In genomic region chr9:98326402-98327248, GRCh38 we compare ENCODE assay signal across 14 cellular contexts.
A peak's percentile ranks its signal among the peaks of the same experiment; 100 is the strongest.
DNase-seq lines count a peak whose midpoint lies in the region; ATAC-seq and TF ChIP-seq lines count a peak whose summit lies in the region.
"Had no signal": no experiment of that assay in that cellular context is flagged by ENCODE, and none has a peak within 500 bp of the region (broad histone marks: within the 10 kb centered on the region; RNA-seq: fewer than 3 reads in every experiment).

No MANE protein-coding gene starts in this region.

- ATAC-seq in GM21786 (IDR thresholded peaks at IDR 0.05; ENCODE audit: unreplicated experiment): no peak
- no peak for ATAC-seq in CD8-positive, alpha-beta T cell
- ATAC-seq: Panc1; stimulated activated effector memory CD8-positive, alpha-beta T cell treated with anti-CD3 and anti-CD28 coated beads, Interleukin-12 subunit alpha, Interleukin-12 subunit beta, amount 100 ng/mL, for 72 hours had no signal

- DNase-seq in AG10803 (ENCODE audit: low read depth): peak; percentile 77
- peak; percentile 74 for DNase-seq in HCEC 1CT
- DNase-seq in RPMI7951 (ENCODE audit: low read depth): peak; percentile 70
- DNase-seq in fibroblast of mammary gland (ENCODE audit: low read depth): peak; percentile 92
- no peak for DNase-seq in stimulated activated CD4-positive, alpha-beta T cell treated with anti-CD3 and anti-CD28 coated beads, Interleukin-2, amount 100 ng/mL, for 48 hours
- no peak for DNase-seq in esophagus squamous epithelium (lab: John Stamatoyannopoulos, UW)
- DNase-seq in CD8-positive, alpha-beta T cell: no peak
- DNase-seq: activated naive CD4-positive, alpha-beta T cell treated with Interleukin-2 at 50 U/mL for 16 hours; central memory CD4-positive, alpha-beta T cell; T-helper 9 cell had no signal

- CTCF ChIA-PET in CD8-positive, alpha-beta T cell (lab: Charles Lee): interaction anchor here (0.7 kb wide), 1 partner anchor 11 kb away, joined by 3 read pairs; no protein-coding TSS in a partner anchor

- POLR2A ChIA-PET in CD8-positive, alpha-beta T cell (lab: Charles Lee): no interaction called here

- no peaks in the 10 kb centered on the region for H3K9me3 Mint-ChIP-seq in CD8-positive, alpha-beta T cell
- H3K9me3 Mint-ChIP-seq: stimulated activated effector memory CD8-positive, alpha-beta T cell treated with anti-CD3 and anti-CD28 coated beads, Interleukin-12 subunit alpha, Interleukin-12 subunit beta, amount 100 ng/mL, for 72 hours had no signal

- no peaks in the 10 kb centered on the region for H3K36me3 ChIP-seq in esophagus squamous epithelium
- no peaks in the 10 kb centered on the region for H3K36me3 ChIP-seq in CD8-positive, alpha-beta T cell (ENCODE audit: insufficient read depth, low read length)

- no peak overlapping the region for H3K27ac ChIP-seq in esophagus squamous epithelium
- no peak overlapping the region for H3K27ac ChIP-seq in CD8-positive, alpha-beta T cell (ENCODE audit: low read depth, low read length)

- H3K36me3 Mint-ChIP-seq in CD8-positive, alpha-beta T cell: no peaks in the 10 kb centered on the region
- H3K36me3 Mint-ChIP-seq: stimulated activated effector memory CD8-positive, alpha-beta T cell treated with anti-CD3 and anti-CD28 coated beads, Interleukin-12 subunit alpha, Interleukin-12 subunit beta, amount 100 ng/mL, for 72 hours had no signal

- no peaks in the 10 kb centered on the region for H3K9me3 ChIP-seq in esophagus squamous epithelium
- no peaks in the 10 kb centered on the region for H3K9me3 ChIP-seq in CD8-positive, alpha-beta T cell (ENCODE audit: low read length)

- H3K4me3 Mint-ChIP-seq in CD8-positive, alpha-beta T cell: no peak overlapping the region
- H3K4me3 Mint-ChIP-seq: B cell; stimulated activated effector memory CD8-positive, alpha-beta T cell treated with anti-CD3 and anti-CD28 coated beads, Interleukin-12 subunit alpha, Interleukin-12 subunit beta, amount 100 ng/mL, for 72 hours had no signal

- H3K4me1 ChIP-seq in esophagus squamous epithelium: no peaks in the 10 kb centered on the region
- no peaks in the 10 kb centered on the region for H3K4me1 ChIP-seq in CD8-positive, alpha-beta T cell (ENCODE audit: insufficient read depth, low read length)

- TF ChIP-seq POLR2A in esophagus squamous epithelium (IDR thresholded peaks at IDR 0.05): no peak

- H3K4me3 ChIP-seq in AG10803 (ENCODE audit: low read length): no peak overlapping the region
- no peak overlapping the region for H3K4me3 ChIP-seq in fibroblast of mammary gland (ENCODE audit: control insufficient read depth, low read depth, low read length)
- H3K4me3 ChIP-seq in esophagus squamous epithelium: no peak overlapping the region
- no peak overlapping the region for H3K4me3 ChIP-seq in CD8-positive, alpha-beta T cell (ENCODE audit: low read depth, low read length)

- TF ChIP-seq CTCF in AG10803 (conservative IDR thresholded peaks at IDR 0.05; ENCODE audit: low read length) (no peak), fibroblast of mammary gland (conservative IDR thresholded peaks at IDR 0.05; ENCODE audit: control insufficient read depth, insufficient read depth, low read depth, low read length) (no peak), esophagus squamous epithelium (IDR thresholded peaks at IDR 0.05) (no peak)
- no peak for TF ChIP-seq CTCF in CD8-positive, alpha-beta T cell (IDR thresholded peaks at IDR 0.05)

- H3K27ac Mint-ChIP-seq in CD8-positive, alpha-beta T cell: no peak overlapping the region
- H3K27ac Mint-ChIP-seq: B cell; stimulated activated effector memory CD8-positive, alpha-beta T cell treated with anti-CD3 and anti-CD28 coated beads, Interleukin-12 subunit alpha, Interleukin-12 subunit beta, amount 100 ng/mL, for 72 hours had no signal

- H3K4me1 Mint-ChIP-seq in CD8-positive, alpha-beta T cell (ENCODE audit: low read depth): no peaks in the 10 kb centered on the region
- H3K4me1 Mint-ChIP-seq: stimulated activated effector memory CD8-positive, alpha-beta T cell treated with anti-CD3 and anti-CD28 coated beads, Interleukin-12 subunit alpha, Interleukin-12 subunit beta, amount 100 ng/mL, for 72 hours had no signal

- peaks cover 13% of the 10 kb centered on the region for H3K27me3 Mint-ChIP-seq in CD8-positive, alpha-beta T cell (ENCODE audit: low read depth)

- 63 to 84% methylated on average over 3 of the region's 3 CpGs for WGBS in esophagus squamous epithelium, 2 donors

- no peaks in the 10 kb centered on the region for H3K27me3 ChIP-seq in esophagus squamous epithelium
- no peaks in the 10 kb centered on the region for H3K27me3 ChIP-seq in CD8-positive, alpha-beta T cell (ENCODE audit: insufficient read depth, low read length)

- intact Hi-C loops in esophagus squamous epithelium (cut with DNase I): no loop called here
- intact Hi-C loops in CD8-positive, alpha-beta T cell (cut with DNase I, micrococcal nuclease): no loop called here

Comparison
In these comparisons a context has a peak if more than half of its experiments do, and no peak if none do; other contexts are left out.
1. DNase-seq: peak in AG10803 (single experiment), HCEC 1CT (single experiment), RPMI7951 (single experiment) and fibroblast of mammary gland (single experiment); none in stimulated activated CD4-positive, alpha-beta T cell treated with anti-CD3 and anti-CD28 coated beads, Interleukin-2, amount 100 ng/mL, for 48 hours (0 of 2), esophagus squamous epithelium (single experiment) and CD8-positive, alpha-beta T cell (0 of 7).